13 cellular contexts compared by ENCODE assay signal in genomic region chr18:9434240-9434701, GRCh38. TPM values are rescaled to one million over a fixed set of nuclear protein-coding genes. Genes with fewer than 3 reads are reported as not detected.
DNase-seq lines count a peak whose midpoint lies in the region; ATAC-seq, FAIRE-seq and TF ChIP-seq lines count a peak whose summit lies in the region.
"Had no signal": no experiment of that assay in that cellular context is flagged by ENCODE, and none has a peak within 500 bp of the region (broad histone marks: within the 10 kb centered on the region; RNA-seq: fewer than 3 reads in every experiment).

No MANE protein-coding gene starts in this region.

- H3K4me3 Mint-ChIP-seq in activated naive CD4-positive, alpha-beta T cell treated with anti-CD3 and anti-CD28 coated beads for 36 hours = no peak overlapping the region
- H3K4me3 Mint-ChIP-seq in activated naive CD4-positive, alpha-beta T cell treated with anti-CD3 and anti-CD28 coated beads, Interleukin-2, amount 10 ng/mL, durations not matched to agents 7 days and 5 days = no peak overlapping the region
- H3K4me3 Mint-ChIP-seq in activated naive CD8-positive, alpha-beta T cell treated with anti-CD3 and anti-CD28 coated beads for 36 hours = peak overlapping the region; percentile 18

- no peak overlapping the region for H3K27ac ChIP-seq in HepG2 (ENCODE audit: extremely low read length, insufficient read depth, low read length)
- peak overlapping the region in 3 of 4 donors; percentile 36 to 83 (median 73) for H3K27ac ChIP-seq in tibial nerve
- H3K27ac ChIP-seq: SK-N-MC had no signal

- TF ChIP-seq CTCF in HepG2 (CRISPR knock-in tag; IDR thresholded peaks at IDR 0.05) = no peak
- no peak for TF ChIP-seq CTCF in tibial nerve (IDR thresholded peaks at IDR 0.05)

- 68% methylated on average over 17 of the region's 17 CpGs for WGBS in HepG2 (ENCODE audit: low lambda C conversion rate)
- 22 to 44% methylated on average over 12 to 17 of the region's 17 CpGs for WGBS in tibial nerve, 2 donors

- no peak overlapping the region for H2AFZ ChIP-seq in HepG2 (ENCODE audit: low read length)

- H3K9me3 Mint-ChIP-seq in activated naive CD4-positive, alpha-beta T cell treated with anti-CD3 and anti-CD28 coated beads for 36 hours = no peaks in the 10 kb centered on the region
- no peaks in the 10 kb centered on the region for H3K9me3 Mint-ChIP-seq in activated naive CD4-positive, alpha-beta T cell treated with anti-CD3 and anti-CD28 coated beads, Interleukin-2, amount 10 ng/mL, durations not matched to agents 7 days and 5 days
- no peaks in the 10 kb centered on the region for H3K9me3 Mint-ChIP-seq in activated naive CD8-positive, alpha-beta T cell treated with anti-CD3 and anti-CD28 coated beads for 36 hours

- BruUV-seq in HepG2 (replicated peaks; lab: Mats Ljungman, UMichigan) = no TSS peak

- H3K27me3 Mint-ChIP-seq in activated naive CD4-positive, alpha-beta T cell treated with anti-CD3 and anti-CD28 coated beads for 36 hours (ENCODE audit: low read depth) = peaks cover 8% of the 10 kb centered on the region
- H3K27me3 Mint-ChIP-seq in activated naive CD4-positive, alpha-beta T cell treated with anti-CD3 and anti-CD28 coated beads, Interleukin-2, amount 10 ng/mL, durations not matched to agents 7 days and 5 days = no peaks in the 10 kb centered on the region
- H3K27me3 Mint-ChIP-seq in activated naive CD8-positive, alpha-beta T cell treated with anti-CD3 and anti-CD28 coated beads for 36 hours = no peaks in the 10 kb centered on the region

- H3K9ac ChIP-seq in HepG2 (ENCODE audit: insufficient read depth, low read depth, low read length) = no peak overlapping the region

- no peaks in the 10 kb centered on the region for H3K79me2 ChIP-seq in HepG2 (ENCODE audit: insufficient read depth, low read length)

- peaks cover 6% of the 10 kb centered on the region for H3K4me1 Mint-ChIP-seq in activated naive CD4-positive, alpha-beta T cell treated with anti-CD3 and anti-CD28 coated beads for 36 hours (ENCODE audit: low read depth)
- H3K4me1 Mint-ChIP-seq in activated naive CD4-positive, alpha-beta T cell treated with anti-CD3 and anti-CD28 coated beads, Interleukin-2, amount 10 ng/mL, durations not matched to agents 7 days and 5 days = no peaks in the 10 kb centered on the region
- H3K4me1 Mint-ChIP-seq in activated naive CD8-positive, alpha-beta T cell treated with anti-CD3 and anti-CD28 coated beads for 36 hours = peaks cover 6% of the 10 kb centered on the region

- no peak for TF ChIP-seq EP300 in HepG2 (IDR thresholded peaks at IDR 0.05; ENCODE audit: low read depth in 2 of 2, low read length in 2 of 2)
- TF ChIP-seq EP300 in HepG2 (CRISPR knock-in tag; IDR thresholded peaks at IDR 0.05; ENCODE audit: borderline replicate concordance) = no peak
- no peak for TF ChIP-seq EP300 in tibial nerve (IDR thresholded peaks at IDR 0.05)

- ATAC-seq in HepG2 = peak; percentile 74
- ATAC-seq in GM21529 (IDR thresholded peaks at IDR 0.05; ENCODE audit: unreplicated experiment) = no peak

- H3K36me3 Mint-ChIP-seq in activated naive CD4-positive, alpha-beta T cell treated with anti-CD3 and anti-CD28 coated beads for 36 hours (ENCODE audit: low read depth) = no peaks in the 10 kb centered on the region
- H3K36me3 Mint-ChIP-seq in activated naive CD4-positive, alpha-beta T cell treated with anti-CD3 and anti-CD28 coated beads, Interleukin-2, amount 10 ng/mL, durations not matched to agents 7 days and 5 days = no peaks in the 10 kb centered on the region
- no peaks in the 10 kb centered on the region for H3K36me3 Mint-ChIP-seq in activated naive CD8-positive, alpha-beta T cell treated with anti-CD3 and anti-CD28 coated beads for 36 hours

- peak; percentile 5 for DNase-seq in activated naive CD4-positive, alpha-beta T cell treated with anti-CD3 and anti-CD28 coated beads for 36 hours
- no peak for DNase-seq in activated naive CD4-positive, alpha-beta T cell treated with anti-CD3 and anti-CD28 coated beads, Interleukin-2, amount 10 ng/mL, durations not matched to agents 7 days and 5 days
- peak; percentile 13 for DNase-seq in activated naive CD8-positive, alpha-beta T cell treated with anti-CD3 and anti-CD28 coated beads for 36 hours
- DNase-seq in HepG2 (ENCODE audit: low spot score) = no peak
- no peak for DNase-seq in tibial nerve (ENCODE audit: low spot score in 2 of 2)
- DNase-seq in activated gamma-delta T cell (lab: John Stamatoyannopoulos, UW) = no peak
- DNase-seq in erythroblast (lab: John Stamatoyannopoulos, UW) = no peak
- DNase-seq: NCI-H1105 treated with DMSO at 0.1 percent for 48 hours, NCI-H748 treated with DMSO at 0.1 percent for 48 hours, small intestine had no signal

- no peaks in the 10 kb centered on the region for H4K20me1 ChIP-seq in HepG2 (ENCODE audit: insufficient read depth, low read length)

- FAIRE-seq in HepG2 (lab: Jason Lieb, UNC) = no peak
- FAIRE-seq: G401.6, small intestine had no signal

- H3K9me3 ChIP-seq in HepG2 (ENCODE audit: low read length) = no peaks in the 10 kb centered on the region
- no peaks in the 10 kb centered on the region for H3K9me3 ChIP-seq in tibial nerve

- peak overlapping the region; percentile 35 for H3K4me2 ChIP-seq in HepG2 (ENCODE audit: low read depth, low read length)

- H3K27me3 ChIP-seq in HepG2 (ENCODE audit: control insufficient read depth in 1 of 2, insufficient read depth in 2 of 2, low read length in 2 of 2) = no peaks in the 10 kb centered on the region; a peak in 1 of 5 replicates
- H3K27me3 ChIP-seq in tibial nerve = no peaks in the 10 kb centered on the region

- no peak overlapping the region for H3K27ac Mint-ChIP-seq in activated naive CD4-positive, alpha-beta T cell treated with anti-CD3 and anti-CD28 coated beads for 36 hours
- H3K27ac Mint-ChIP-seq in activated naive CD4-positive, alpha-beta T cell treated with anti-CD3 and anti-CD28 coated beads, Interleukin-2, amount 10 ng/mL, durations not matched to agents 7 days and 5 days = no peak overlapping the region
- H3K27ac Mint-ChIP-seq in activated naive CD8-positive, alpha-beta T cell treated with anti-CD3 and anti-CD28 coated beads for 36 hours = no peak overlapping the region

- H3K4me3 ChIP-seq in HepG2 (replicated peaks in 1 of 3; ENCODE audit: insufficient read depth in 1 of 3, low read depth in 2 of 3, low read length in 3 of 3) (peak overlapping the region in 2 of 3 experiments; percentile 9 to 26; a peak in 3 of 6 replicates), tibial nerve (no peak overlapping the region)
- H3K4me3 ChIP-seq: SK-N-MC had no signal

- CTCF ChIA-PET in activated naive CD4-positive, alpha-beta T cell treated with anti-CD3 and anti-CD28 coated beads for 36 hours (lab: Charles Lee) = no interaction called here
- CTCF ChIA-PET in activated naive CD4-positive, alpha-beta T cell treated with anti-CD3 and anti-CD28 coated beads, Interleukin-2, amount 10 ng/mL, durations not matched to agents 7 days and 5 days (lab: Charles Lee) = no interaction called here
- CTCF ChIA-PET in HepG2 (lab: Yijun Ruan, JAX; ENCODE audit: low intra/inter-chr PET ratio, low total read pairs) = no interaction called here

- in situ Hi-C loops in HepG2 (cut with HindIII; ENCODE audit: extremely low pct_ligation_motif_present, low pct_unique_long_range_greater_than_20kb) = no loop called here

- TF ChIP-seq RAD21 in HepG2 (CRISPR knock-in tag; IDR thresholded peaks at IDR 0.05) = no peak

- intact Hi-C loops in activated naive CD4-positive, alpha-beta T cell treated with anti-CD3 and anti-CD28 coated beads for 36 hours (cut with micrococcal nuclease) = no loop called here
- intact Hi-C loops in HepG2 (cut with micrococcal nuclease; ENCODE audit: unreplicated experiment) = no loop called here

- TF ChIP-seq POLR2A in HepG2 (IDR thresholded peaks at IDR 0.05; ENCODE audit: insufficient read depth in 1 of 2, low read depth in 2 of 2, low read length in 2 of 2) (no peak), tibial nerve (IDR thresholded peaks at IDR 0.05) (no peak), erythroblast (IDR thresholded peaks at IDR 0.05; ENCODE audit: low read length) (no peak)

- H3K4me1 ChIP-seq in HepG2 (ENCODE audit: insufficient read depth, low read length) = peaks cover 6% of the 10 kb centered on the region; the same call in 1 of the 2 replicates
- H3K4me1 ChIP-seq in tibial nerve = peaks cover 0 to 39% (median 17%) of the 10 kb centered on the region in 4 donors

- POLR2A ChIA-PET in HepG2 (lab: Yijun Ruan, JAX) = no interaction called here

- H3K36me3 ChIP-seq in HepG2 (replicated peaks in 1 of 2; ENCODE audit: control insufficient read depth in 1 of 2, insufficient read depth in 2 of 2, low read length in 2 of 2) (no peaks in the 10 kb centered on the region), tibial nerve (no peaks in the 10 kb centered on the region)

RNA-seq across cellular contexts. Expression of gene RALBP1, which starts 41.0 kb away (rescaled TPM):
- 10 to 100 TPM; 46.9 to 51.1 TPM for total RNA-seq in activated naive CD4-positive, alpha-beta T cell treated with anti-CD3 and anti-CD28 coated beads for 36 hours
- total RNA-seq in activated naive CD8-positive, alpha-beta T cell treated with anti-CD3 and anti-CD28 coated beads for 36 hours = 10 to 100 TPM; 46.9 to 47.1 TPM
- 33.1 and 39.9 TPM in 2 replicates for total RNA-seq in HepG2 (2016; rRNA removed; fragmentation: Illumina TruSeq; extraction: Trizol)
- 9.4 and 10.0 TPM in 2 replicates for total RNA-seq in HepG2 (2016; cell fraction: cytosol; rRNA removed; fragmentation: Illumina TruSeq; extraction: Trizol; ENCODE audit: low read depth)
- total RNA-seq in HepG2 (2016; cell fraction: insoluble cytoplasmic fraction; rRNA removed; fragmentation: Illumina TruSeq; extraction: Trizol) = 30.2 and 34.3 TPM in 2 replicates
- total RNA-seq in HepG2 (2016; cell fraction: membrane; rRNA removed; fragmentation: Illumina TruSeq; extraction: Trizol) = 30.2 and 31.0 TPM in 2 replicates
- total RNA-seq in HepG2 (2016; cell fraction: nucleus; rRNA removed; fragmentation: Illumina TruSeq; extraction: Trizol) = 13.8 and 14.2 TPM in 2 replicates
- polyA plus RNA-seq in HepG2 (2011; rRNA removed) = 23.6 and 24.5 TPM in 2 replicates
- polyA plus RNA-seq in HepG2 (2011; cell fraction: cytosol; rRNA removed) = 29.3 and 33.5 TPM in 2 replicates
- polyA plus RNA-seq in HepG2 (2011; cell fraction: nucleus; rRNA removed) = 13.3 and 15.1 TPM in 2 replicates
- 26.8 and 27.1 TPM in 2 replicates for polyA plus RNA-seq in HepG2 (2012)
- polyA plus RNA-seq in HepG2 (2016; cell fraction: cytosol; fragmentation: Illumina TruSeq; extraction: Trizol; ENCODE audit: low read depth) = 7.0 and 8.2 TPM in 2 replicates
- polyA plus RNA-seq in HepG2 (2016; cell fraction: insoluble cytoplasmic fraction; fragmentation: Illumina TruSeq; extraction: Trizol; ENCODE audit: low read depth) = 32.1 and 36.3 TPM in 2 replicates
- polyA plus RNA-seq in HepG2 (2016; cell fraction: membrane; fragmentation: Illumina TruSeq; extraction: Trizol; ENCODE audit: low read depth) = 22.0 and 22.5 TPM in 2 replicates
- 18.9 and 19.8 TPM in 2 replicates for polyA plus RNA-seq in HepG2 (2016; cell fraction: nucleus; fragmentation: Illumina TruSeq; extraction: Trizol; ENCODE audit: insufficient read depth, low read depth)
- 27.4 and 36.7 TPM in 2 replicates for polyA minus RNA-seq in HepG2 (2011; rRNA and poly(A)+ RNA removed; ENCODE audit: low replicate concordance)
- 18.6 and 19.0 TPM in 2 replicates for polyA minus RNA-seq in HepG2 (2011; cell fraction: cytosol; rRNA and poly(A)+ RNA removed)
- polyA minus RNA-seq in HepG2 (2011; cell fraction: nucleus; rRNA and poly(A)+ RNA removed) = 17.0 and 17.4 TPM in 2 replicates
- 100 to 1,000 TPM in 2 of 4 donors, 10 to 100 TPM in 2; 93.3 to 118 (median 99.5) TPM for total RNA-seq in tibial nerve

Comparison
In these comparisons a context has a peak if more than half of its experiments do, and no peak if none do; other contexts are left out.
1. DNase-seq: peak in activated naive CD4-positive, alpha-beta T cell treated with anti-CD3 and anti-CD28 coated beads for 36 hours (single experiment) and activated naive CD8-positive, alpha-beta T cell treated with anti-CD3 and anti-CD28 coated beads for 36 hours (single experiment); none in activated naive CD4-positive, alpha-beta T cell treated with anti-CD3 and anti-CD28 coated beads, Interleukin-2, amount 10 ng/mL, durations not matched to agents 7 days and 5 days (single experiment), HepG2 (single experiment), tibial nerve (0 of 2), activated gamma-delta T cell (single experiment) and erythroblast (0 of 2).
2. H3K4me3 ChIP-seq: peak in HepG2 (2 of 3); none in tibial nerve (0 of 4).